In the genomic region with DNA sequence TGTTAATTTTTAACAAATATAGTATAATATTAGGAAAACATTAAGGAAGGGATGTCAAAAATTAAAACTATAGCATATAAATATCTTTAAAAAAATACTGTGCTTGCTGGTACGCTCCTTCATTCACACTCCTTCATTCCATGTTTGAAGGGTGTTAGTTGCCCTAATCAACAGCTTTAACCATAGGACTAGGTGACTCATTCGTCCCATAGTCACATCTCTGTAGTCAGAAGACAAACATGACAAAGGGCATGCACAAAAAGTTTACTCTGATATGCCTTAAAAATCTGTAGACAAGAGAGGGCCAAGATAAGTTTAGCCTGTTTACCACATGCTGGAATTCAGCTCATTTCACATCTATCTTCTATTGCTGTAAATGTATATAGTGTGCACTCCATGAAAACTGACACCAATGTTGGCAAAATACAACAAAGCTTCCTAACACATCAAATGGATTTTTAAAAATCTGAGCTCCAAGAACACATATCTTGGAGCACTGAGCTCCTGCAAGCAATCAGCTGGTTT, we compare ENCODE assay signal across 8 cellular contexts. TPM values are rescaled to one million over a fixed set of nuclear protein-coding genes. Genes with fewer than 3 reads are reported as not detected.
DNase-seq lines count a peak whose midpoint lies in the region; ATAC-seq and TF ChIP-seq lines count a peak whose summit lies in the region.

No MANE protein-coding gene starts in this region.

- H3K4me1 Mint-ChIP-seq in progenitor cell of endocrine pancreas (ENCODE audit: low read depth): peaks cover 10% of the 10 kb centered on the region

- peak; percentile 34 for DNase-seq in DMS53 treated with DMSO at 0.1 percent for 48 hours (lab: John Stamatoyannopoulos, UW; ENCODE audit: unreplicated experiment)
- peak; percentile 29 for DNase-seq in PC-3
- peak in 1 of 2 donors; percentile 34 for DNase-seq in fibroblast of lung (ENCODE audit: low read depth in 2 of 2)
- DNase-seq in progenitor cell of endocrine pancreas (ENCODE audit: low spot score, unreplicated experiment): no peak
- no peak for DNase-seq in effector memory CD4-positive, alpha-beta T cell
- no peak for DNase-seq in NCI-H2171 treated with DMSO at 0.1 percent for 48 hours (lab: John Stamatoyannopoulos, UW)
- no peak for DNase-seq in left lobe of liver (ENCODE audit: low spot score)

- H4K20me1 ChIP-seq in PC-3 (ENCODE audit: low read length): no peaks in the 10 kb centered on the region
- no peaks in the 10 kb centered on the region for H4K20me1 ChIP-seq in fibroblast of lung (ENCODE audit: control insufficient read depth, extremely low read depth, insufficient read depth, low read length)

- POLR2A ChIA-PET in PC-3 (lab: Charles Lee; ENCODE audit: unreplicated experiment): interaction anchor here (0.6 kb wide), 1 partner anchor 10 kb away, joined by 3 read pairs; no protein-coding TSS in a partner anchor

- H3K9me2 ChIP-seq in PC-3 (replicated peaks; ENCODE audit: low read length): no peaks in the 10 kb centered on the region

- H3K4me3 ChIP-seq in PC-3 (ENCODE audit: low read length): peak overlapping the region; percentile 66
- H3K4me3 ChIP-seq in fibroblast of lung (replicated peaks in 1 of 4; ENCODE audit: control extremely low read depth in 1 of 4, insufficient read depth in 1 of 4, low read depth in 3 of 4, low read length in 4 of 4): peak overlapping the region; percentile 67 to 84 (median 70)
- no peak overlapping the region for H3K4me3 ChIP-seq in effector memory CD4-positive, alpha-beta T cell (ENCODE audit: insufficient read depth, low read depth, low read length, poor library complexity, severe bottlenecking)

- H2AFZ ChIP-seq in PC-3 (ENCODE audit: low read length) (peak overlapping the region; percentile 83), fibroblast of lung (ENCODE audit: low read length) (no peak overlapping the region)

- H3K27ac ChIP-seq in PC-3 (ENCODE audit: low read length) (no peak overlapping the region), fibroblast of lung (ENCODE audit: insufficient read depth, low read length) (no peak overlapping the region)
- no peak overlapping the region for H3K27ac ChIP-seq in effector memory CD4-positive, alpha-beta T cell (ENCODE audit: insufficient read depth, low read length, poor library complexity, severe bottlenecking)

- H3K9me3 Mint-ChIP-seq in progenitor cell of endocrine pancreas (ENCODE audit: low read depth): no peaks in the 10 kb centered on the region

- intact Hi-C loops in PC-3 (cut with micrococcal nuclease): loop anchor here (5.0 kb wide), 1 partner anchor 119 kb away; no protein-coding TSS in a partner anchor

- BruUV-seq in PC-3 (replicated peaks; lab: Mats Ljungman, UMichigan): no TSS peak

- CTCF ChIA-PET in PC-3 (lab: Charles Lee): interaction anchor here (0.7 kb wide), 1 partner anchor 261 kb away, joined by 3 read pairs; no protein-coding TSS in a partner anchor

- peak overlapping the region; percentile 86 for H3K4me3 Mint-ChIP-seq in progenitor cell of endocrine pancreas (ENCODE audit: low read depth)

- H3F3A ChIP-seq in PC-3 (ENCODE audit: low read length, unreplicated experiment): no peaks in the 10 kb centered on the region

- peak overlapping the region; percentile 95 for H3K27ac Mint-ChIP-seq in progenitor cell of endocrine pancreas

- H3K4me2 ChIP-seq in PC-3 (ENCODE audit: low read length): peak overlapping the region; percentile 89
- H3K4me2 ChIP-seq in fibroblast of lung (ENCODE audit: extremely low read depth, insufficient read depth, low read length): peak overlapping the region; percentile 61

- H3K79me2 ChIP-seq in PC-3 (ENCODE audit: low read length) (no peaks in the 10 kb centered on the region), fibroblast of lung (ENCODE audit: control insufficient read depth, insufficient read depth, low read length) (no peaks in the 10 kb centered on the region)

- H3K4me1 ChIP-seq in PC-3 (ENCODE audit: insufficient read depth, low read length): peaks cover 11% of the 10 kb centered on the region
- H3K4me1 ChIP-seq in fibroblast of lung (ENCODE audit: control insufficient read depth, extremely low read depth, insufficient read depth, low read length): peaks cover 8% of the 10 kb centered on the region
- H3K4me1 ChIP-seq in effector memory CD4-positive, alpha-beta T cell (ENCODE audit: control insufficient read depth, insufficient read depth, low read length, poor library complexity, severe bottlenecking): no peaks in the 10 kb centered on the region

- H3K27me3 ChIP-seq in PC-3 (ENCODE audit: low read length): peaks cover 27% of the 10 kb centered on the region
- H3K27me3 ChIP-seq in fibroblast of lung (ENCODE audit: control insufficient read depth, insufficient read depth, low read length): no peaks in the 10 kb centered on the region
- H3K27me3 ChIP-seq in effector memory CD4-positive, alpha-beta T cell (replicated peaks; ENCODE audit: control insufficient read depth, insufficient read depth, low read length, poor library complexity, severe bottlenecking): no peaks in the 10 kb centered on the region

- H3K36me3 ChIP-seq in PC-3 (ENCODE audit: low read depth, low read length) (no peaks in the 10 kb centered on the region), fibroblast of lung (ENCODE audit: control insufficient read depth, insufficient read depth, low read length) (no peaks in the 10 kb centered on the region)
- no peaks in the 10 kb centered on the region for H3K36me3 ChIP-seq in effector memory CD4-positive, alpha-beta T cell (ENCODE audit: control insufficient read depth, insufficient read depth, low read length)

- ATAC-seq in PC-3 (peak; percentile 24), GM19455 (IDR thresholded peaks at IDR 0.05; ENCODE audit: unreplicated experiment) (no peak), left lobe of liver (no peak)

- no peaks in the 10 kb centered on the region for H3K9me3 ChIP-seq in PC-3 (ENCODE audit: low read length)
- H3K9me3 ChIP-seq in fibroblast of lung (ENCODE audit: control insufficient read depth, insufficient read depth, low read depth, low read length): no peaks in the 10 kb centered on the region
- H3K9me3 ChIP-seq in effector memory CD4-positive, alpha-beta T cell (ENCODE audit: control insufficient read depth, low read length): no peaks in the 10 kb centered on the region

- TF ChIP-seq CTCF in PC-3 (conservative IDR thresholded peaks at IDR 0.05; ENCODE audit: low read depth, low read length) (no peak), fibroblast of lung (conservative IDR thresholded peaks at IDR 0.05 in 1 of 2, IDR thresholded peaks at IDR 0.05 in 1 of 2; ENCODE audit: low read depth in 1 of 2, low read length in 2 of 2) (no peak), progenitor cell of endocrine pancreas (IDR thresholded peaks at IDR 0.05; ENCODE audit: unreplicated experiment) (no peak)

- no peaks in the 10 kb centered on the region for H3K36me3 Mint-ChIP-seq in progenitor cell of endocrine pancreas (ENCODE audit: insufficient read depth)

- H3K9ac ChIP-seq in PC-3 (ENCODE audit: low read length) (no peak overlapping the region), fibroblast of lung (ENCODE audit: insufficient read depth, low read length) (no peak overlapping the region)

- peaks cover 10% of the 10 kb centered on the region for H3K27me3 Mint-ChIP-seq in progenitor cell of endocrine pancreas

RNA-seq across cellular contexts. Expression of gene FAM13C, which starts 0.6 kb away (rescaled TPM):
- total RNA-seq in PC-3 (2014; rRNA removed) (0.07 and 0.63 TPM in 2 replicates), fibroblast of lung (3.9 and 5.9 TPM in 2 replicates), progenitor cell of endocrine pancreas (5.9 and 6.4 TPM in 2 replicates), left lobe of liver (1.3 TPM)
- 0.17 and 2.8 TPM in 2 replicates for polyA plus RNA-seq in fibroblast of lung
- polyA plus RNA-seq in fibroblast of lung (2012): 0.17 and 4.3 TPM in 2 replicates
- polyA minus RNA-seq in fibroblast of lung (ENCODE audit: low replicate concordance): 30.6 TPM in 1 of 2 replicates, not detected in the other

Comparison
In these comparisons a context has a peak if more than half of its experiments do, and no peak if none do; other contexts are left out.
1. DNase-seq: peak in DMS53 treated with DMSO at 0.1 percent for 48 hours (single experiment) and PC-3 (single experiment); none in progenitor cell of endocrine pancreas (single experiment), effector memory CD4-positive, alpha-beta T cell (0 of 3), NCI-H2171 treated with DMSO at 0.1 percent for 48 hours (single experiment) and left lobe of liver (single experiment).